ENCODE assay signal across 31 cellular contexts in genomic region chr6:44353336-44353735, GRCh38. TPM values are rescaled to one million over a fixed set of nuclear protein-coding genes. Genes with fewer than 3 reads are reported as not detected.
"Had no signal": no experiment of that assay in that cellular context is flagged by ENCODE, and none has a peak within 500 bp of the region (broad histone marks: within the 10 kb centered on the region; RNA-seq: fewer than 3 reads in every experiment).

No MANE protein-coding gene starts in this region.

- H3K27ac ChIP-seq: foreskin keratinocyte, left lung, right atrium auricular region, stomach, upper lobe of left lung, VCaP had no signal

- H3K4me3 Mint-ChIP-seq: activated naive CD4-positive, alpha-beta T cell treated with anti-CD3 and anti-CD28 coated beads, Interleukin-2, amount 50 U/mL, for 24 hours; activated T-cell treated with anti-CD3 and anti-CD28 coated beads, Interleukin-2, amount 50 U/mL, for 72 hours; nephron progenitor cell had no signal

- H3K4me1 Mint-ChIP-seq: activated naive CD4-positive, alpha-beta T cell treated with anti-CD3 and anti-CD28 coated beads, Interleukin-2, amount 50 U/mL, for 24 hours had no signal

- DNase-seq: activated CD4-positive, CD25-positive, alpha-beta regulatory T cell treated with anti-CD3 and anti-CD28 coated beads, Interleukin-2, amount 50 U/mL, for 72 hours; activated CD8-positive, alpha-beta memory T cell treated with anti-CD3 and anti-CD28 coated beads, Interleukin-2, amount 50 U/mL, for 48 hours; activated effector memory CD4-positive, alpha-beta T cell treated with anti-CD3 and anti-CD28 coated beads, Interleukin-2, amount 50 U/mL, for 16 hours; activated T-cell treated with anti-CD3 and anti-CD28 coated beads, Interleukin-2, amount 50 U/mL, for 72 hours; foreskin keratinocyte; hippocampal formation; left lung; midbrain; nephron progenitor cell; occipital lobe; stimulated activated CD4-positive, alpha-beta T cell treated with anti-CD3 and anti-CD28 coated beads, Interleukin-15, amount 100 ng/mL, for 24 hours; stimulated activated CD4-positive, alpha-beta T cell treated with anti-CD3 and anti-CD28 coated beads, Interleukin-2, amount 100 ng/mL, for 48 hours; stomach; T1000; upper lobe of left lung had no signal

- H3K27ac Mint-ChIP-seq: activated naive CD4-positive, alpha-beta T cell treated with anti-CD3 and anti-CD28 coated beads, Interleukin-2, amount 50 U/mL, for 24 hours; activated T-cell treated with anti-CD3 and anti-CD28 coated beads, Interleukin-2, amount 50 U/mL, for 72 hours; nephron progenitor cell had no signal

- H3K27me3 ChIP-seq: left lung, right atrium auricular region, stomach, upper lobe of left lung had no signal

- H3K36me3 ChIP-seq: left lung, right atrium auricular region, stomach, upper lobe of left lung had no signal

- H3K9me3 Mint-ChIP-seq: activated naive CD4-positive, alpha-beta T cell treated with anti-CD3 and anti-CD28 coated beads, Interleukin-2, amount 50 U/mL, for 24 hours; nephron progenitor cell had no signal

- H3K36me3 Mint-ChIP-seq: activated naive CD4-positive, alpha-beta T cell treated with anti-CD3 and anti-CD28 coated beads, Interleukin-2, amount 50 U/mL, for 24 hours had no signal

- FAIRE-seq: astrocyte, keratinocyte had no signal

- H3K27me3 Mint-ChIP-seq: activated naive CD4-positive, alpha-beta T cell treated with anti-CD3 and anti-CD28 coated beads, Interleukin-2, amount 50 U/mL, for 24 hours had no signal

- H3K9me3 ChIP-seq: left lung, right atrium auricular region had no signal

- H3K4me3 ChIP-seq: left lung, right atrium auricular region, stomach, upper lobe of left lung had no signal

- ATAC-seq: activated T-cell treated with anti-CD3 and anti-CD28 coated beads, Interleukin-2, amount 50 U/mL, for 72 hours; foreskin keratinocyte; left lung had no signal

- H3K4me1 ChIP-seq: foreskin keratinocyte, left lung, right atrium auricular region, stomach, upper lobe of left lung had no signal

RNA-seq across cellular contexts. Expression of gene SPATS1, which starts 10.9 kb away (rescaled TPM):
- total RNA-seq: activated T-cell treated with anti-CD3 and anti-CD28 coated beads, Interleukin-2, amount 50 U/mL, for 72 hours; astrocyte; chondrocyte; dermis microvascular lymphatic vessel endothelial cell; epithelial cell of proximal tubule; foreskin keratinocyte; lung microvascular endothelial cell; myocyte; progenitor cell of endocrine pancreas; right atrium auricular region; skeletal muscle tissue; stomach; T-helper 1 cell treated with Interleukin-12 subunit alpha and Interleukin-12 subunit beta and Interleukin-4 antibody, amounts not matched to agents 30 ng/mL and 1 ng/mL, for 36 hours; temporal lobe had no signal
- polyA plus RNA-seq: adipose tissue, fibroblast of lung, foreskin keratinocyte, keratinocyte, stomach had no signal
